15 cellular contexts compared by ENCODE assay signal in the genomic region with DNA sequence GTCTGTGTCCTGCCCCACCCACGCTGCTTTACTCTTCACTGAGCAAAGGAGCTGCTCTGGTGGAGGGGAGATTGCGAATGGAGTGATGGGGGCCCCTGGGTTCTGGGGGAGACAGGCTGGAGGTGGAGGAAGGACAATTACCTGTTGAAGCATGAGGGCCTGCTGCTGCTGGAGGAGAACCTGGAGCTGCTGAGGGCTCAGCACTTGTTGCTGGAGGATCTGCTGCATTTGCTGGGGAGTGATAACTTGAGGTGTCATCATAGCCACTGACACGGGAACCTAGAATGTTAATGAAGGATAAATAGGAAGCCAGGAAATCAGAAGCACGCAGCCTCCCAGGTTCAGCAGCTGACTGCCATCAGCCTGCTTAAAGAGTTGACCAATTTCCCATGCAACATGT.
DNase-seq lines count a peak whose midpoint lies in the region; ATAC-seq, FAIRE-seq and TF ChIP-seq lines count a peak whose summit lies in the region.
"Had no signal": no experiment of that assay in that cellular context is flagged by ENCODE, and none has a peak within 500 bp of the region (broad histone marks: within the 10 kb centered on the region; RNA-seq: fewer than 3 reads in every experiment).

No MANE protein-coding gene starts in this region.

- H2BK12ac ChIP-seq in H1 (ENCODE audit: low read depth, low read length): no peak overlapping the region; the same call in 1 of the 2 replicates

- no peak overlapping the region for H2AFZ ChIP-seq in H1 (ENCODE audit: low read length)

- no peak overlapping the region for H4K8ac ChIP-seq in H1 (ENCODE audit: extremely low read depth, insufficient read depth, low read length)

- H3K79me1 ChIP-seq in H1 (ENCODE audit: low read depth, low read length): no peaks in the 10 kb centered on the region; the same call in 1 of the 2 replicates

- H3K36me3 ChIP-seq in HEK293 (ENCODE audit: control insufficient read depth in 2 of 2, insufficient read depth in 1 of 2, low read length in 2 of 2): peaks cover 0 to 5% of the 10 kb centered on the region in 2 experiments; a peak in 1 of 3 replicates
- 0 out of 8 replicates have a peak, but pooled peaks cover 0 to 3% (median 0%) of the 10 kb centered on the region in 4 experiments for H3K36me3 ChIP-seq in H1 (ENCODE audit: control insufficient read depth in 2 of 4, insufficient read depth in 4 of 4, low read length in 3 of 4)
- no peaks in the 10 kb centered on the region for H3K36me3 ChIP-seq in prostate gland

- peak overlapping the region; percentile 75; the same call in 1 of the 2 replicates for H2AK5ac ChIP-seq in H1 (ENCODE audit: low read depth, low read length)

- H3K79me2 ChIP-seq in H1 (ENCODE audit: control insufficient read depth in 1 of 2, insufficient read depth in 2 of 2, low read length in 2 of 2): peaks cover 0 to 24% of the 10 kb centered on the region in 2 experiments; a peak in 1 of 4 replicates

- no peaks in the 10 kb centered on the region for H3K23me2 ChIP-seq in H1 (ENCODE audit: low read depth, low read length)

- no peaks in the 10 kb centered on the region for H3K9me3 Mint-ChIP-seq in activated CD8-positive, alpha-beta T cell treated with anti-CD3 and anti-CD28 coated beads, Interleukin-2, amount 10 ng/mL, durations not matched to agents 7 days and 5 days (ENCODE audit: insufficient read depth)
- no peaks in the 10 kb centered on the region for H3K9me3 Mint-ChIP-seq in activated CD8-positive, alpha-beta T cell treated with anti-CD3 and anti-CD28 coated beads for 36 hours
- H3K9me3 Mint-ChIP-seq: effector memory CD8-positive, alpha-beta T cell; H9 had no signal

- peaks cover 98% of the 10 kb centered on the region for H3K4me1 Mint-ChIP-seq in activated CD8-positive, alpha-beta T cell treated with anti-CD3 and anti-CD28 coated beads, Interleukin-2, amount 10 ng/mL, durations not matched to agents 7 days and 5 days (ENCODE audit: low read depth)
- H3K4me1 Mint-ChIP-seq in activated CD8-positive, alpha-beta T cell treated with anti-CD3 and anti-CD28 coated beads for 36 hours (ENCODE audit: low read depth): peaks cover 96% of the 10 kb centered on the region

- no peak for DNase-seq in activated CD8-positive, alpha-beta T cell treated with anti-CD3 and anti-CD28 coated beads, Interleukin-2, amount 10 ng/mL, durations not matched to agents 7 days and 5 days
- no peak for DNase-seq in activated CD8-positive, alpha-beta T cell treated with anti-CD3 and anti-CD28 coated beads for 36 hours
- DNase-seq in H1 (ENCODE audit: low read depth in 1 of 2, low spot score in 2 of 2): no peak
- no peak for DNase-seq in prostate gland (ENCODE audit: low spot score)
- no peak for DNase-seq in midbrain (lab: John Stamatoyannopoulos, UW)
- DNase-seq: effector memory CD8-positive, alpha-beta T cell; H9; NCI-H1436 treated with DMSO at 0.1 percent for 48 hours; right lobe of liver; SIG-M5; trophoblast cell had no signal

- TF ChIP-seq POLR2A in H1 (IDR thresholded peaks at IDR 0.05; ENCODE audit: control extremely low read depth in 1 of 2, low read depth in 2 of 2, low read length in 2 of 2) (no peak), prostate gland (IDR thresholded peaks at IDR 0.05) (no peak)

- no peak overlapping the region for H3K4ac ChIP-seq in H1 (replicated peaks; ENCODE audit: insufficient read length, low read depth, low read length)

- no peak overlapping the region for H2BK120ac ChIP-seq in H1 (replicated peaks; ENCODE audit: low read depth, low read length)

- H3K18ac ChIP-seq in H1 (ENCODE audit: extremely low read depth, low read length): peak overlapping the region; percentile 9; the same call in 1 of the 2 replicates

- H3K9me3 ChIP-seq in HEK293 (ENCODE audit: control insufficient read depth, insufficient read depth, low read depth, low read length) (no peaks in the 10 kb centered on the region), H1 (ENCODE audit: insufficient read depth in 2 of 2, low read depth in 1 of 2, low read length in 1 of 2) (no peaks in the 10 kb centered on the region), prostate gland (no peaks in the 10 kb centered on the region)
- H3K9me3 ChIP-seq: A549, right lobe of liver had no signal

- H2BK5ac ChIP-seq in H1 (ENCODE audit: low read depth, low read length): no peak overlapping the region

- H3K27me3 ChIP-seq in H1 (replicated peaks in 1 of 4; ENCODE audit: control insufficient read depth in 3 of 4, extremely low read depth in 1 of 4, insufficient read depth in 3 of 4, low read length in 3 of 4): no peaks in the 10 kb centered on the region
- H3K27me3 ChIP-seq in prostate gland (replicated peaks; ENCODE audit: insufficient read depth): no peaks in the 10 kb centered on the region
- H3K27me3 ChIP-seq: right lobe of liver had no signal

- no peak for ATAC-seq in activated CD8-positive, alpha-beta T cell treated with anti-CD3 and anti-CD28 coated beads, Interleukin-2, amount 10 ng/mL, durations not matched to agents 7 days and 5 days
- no peak for ATAC-seq in activated CD8-positive, alpha-beta T cell treated with anti-CD3 and anti-CD28 coated beads for 36 hours
- ATAC-seq in HG03457 (IDR thresholded peaks at IDR 0.05; ENCODE audit: unreplicated experiment): no peak
- ATAC-seq in HG02885 (IDR thresholded peaks at IDR 0.05; ENCODE audit: poor library complexity, unreplicated experiment): no peak
- ATAC-seq: A549; effector memory CD8-positive, alpha-beta T cell had no signal

- H3K36me3 Mint-ChIP-seq in activated CD8-positive, alpha-beta T cell treated with anti-CD3 and anti-CD28 coated beads, Interleukin-2, amount 10 ng/mL, durations not matched to agents 7 days and 5 days (ENCODE audit: low read depth): peaks cover 72% of the 10 kb centered on the region
- peaks cover 73% of the 10 kb centered on the region for H3K36me3 Mint-ChIP-seq in activated CD8-positive, alpha-beta T cell treated with anti-CD3 and anti-CD28 coated beads for 36 hours (ENCODE audit: low read depth)

- TF ChIP-seq RAD21 in H1 (IDR thresholded peaks at IDR 0.05 in 1 of 2, conservative IDR thresholded peaks at IDR 0.05 in 1 of 2; ENCODE audit: low read depth in 2 of 2, low read length in 2 of 2): no peak

- H3K9ac ChIP-seq in H1 (replicated peaks in 1 of 4; ENCODE audit: extremely low read depth in 1 of 4, low read depth in 3 of 4, low read length in 3 of 4): peak overlapping the region in 1 of 4 experiments; percentile 8; a peak in 1 of 7 replicates

- peak overlapping the region; percentile 59 for H3K27ac Mint-ChIP-seq in activated CD8-positive, alpha-beta T cell treated with anti-CD3 and anti-CD28 coated beads, Interleukin-2, amount 10 ng/mL, durations not matched to agents 7 days and 5 days
- no peak overlapping the region for H3K27ac Mint-ChIP-seq in activated CD8-positive, alpha-beta T cell treated with anti-CD3 and anti-CD28 coated beads for 36 hours

- no peak overlapping the region for H3K23ac ChIP-seq in H1 (ENCODE audit: insufficient read length)

- no peak overlapping the region for H3K14ac ChIP-seq in H1 (ENCODE audit: insufficient read length)

- POLR2A ChIA-PET in activated CD8-positive, alpha-beta T cell treated with anti-CD3 and anti-CD28 coated beads, Interleukin-2, amount 10 ng/mL, durations not matched to agents 7 days and 5 days (lab: Charles Lee): interaction anchor here (0.9 kb wide), 1 partner anchor 10 kb away, joined by 3 read pairs; no protein-coding TSS in a partner anchor
- POLR2A ChIA-PET in activated CD8-positive, alpha-beta T cell treated with anti-CD3 and anti-CD28 coated beads for 36 hours (lab: Charles Lee): interaction anchor here (1.3 to 3.6 kb wide), 4 partner anchors 9 to 531 kb away, joined by 3 to 39 read pairs (median 3); no protein-coding TSS in a partner anchor
- POLR2A ChIA-PET in HEK293 (lab: Yijun Ruan, JAX) (no interaction called here), H1 (lab: Charles Lee; ENCODE audit: partially characterized antibody) (interaction anchor here (1.7 kb wide), 1 partner anchor 10 kb away, joined by 5 read pairs; no protein-coding TSS in a partner anchor)

- no peak for TF ChIP-seq EP300 in H1 (IDR thresholded peaks at IDR 0.05; ENCODE audit: borderline replicate concordance in 1 of 2, low read depth in 2 of 2, low read length in 2 of 2)

- no peak overlapping the region for H2BK20ac ChIP-seq in H1 (ENCODE audit: low read length)

- H4K5ac ChIP-seq in H1 (ENCODE audit: insufficient read length, low read depth, low read length): no peak overlapping the region

- peaks cover 34% of the 10 kb centered on the region for H3K4me1 ChIP-seq in HEK293 (ENCODE audit: control insufficient read depth, insufficient read depth, low read length)
- H3K4me1 ChIP-seq in H1 (replicated peaks in 1 of 4; ENCODE audit: control insufficient read depth in 3 of 4, insufficient read depth in 4 of 4, low read length in 3 of 4): peaks cover 12 to 56% (median 43%) of the 10 kb centered on the region in 4 experiments
- peaks cover 40% of the 10 kb centered on the region for H3K4me1 ChIP-seq in prostate gland (replicated peaks)

- H4K20me1 ChIP-seq in H1 (replicated peaks in 1 of 2; ENCODE audit: control insufficient read depth in 1 of 2, insufficient read depth in 2 of 2, low read length in 2 of 2): peaks cover 0 to 2% of the 10 kb centered on the region in 2 experiments

- CTCF ChIA-PET in activated CD8-positive, alpha-beta T cell treated with anti-CD3 and anti-CD28 coated beads, Interleukin-2, amount 10 ng/mL, durations not matched to agents 7 days and 5 days (lab: Charles Lee): interaction anchor here (2.1 to 6.5 kb wide), 2 partner anchors 9 to 47 kb away, joined by 5 to 53 read pairs; no protein-coding TSS in a partner anchor
- CTCF ChIA-PET in activated CD8-positive, alpha-beta T cell treated with anti-CD3 and anti-CD28 coated beads for 36 hours (lab: Charles Lee): no interaction called here
- CTCF ChIA-PET in HEK293 (lab: Yijun Ruan, JAX) (interaction anchor here (0.5 kb wide), 1 partner anchor 14 kb away, joined by 3 read pairs; no protein-coding TSS in a partner anchor), H1 (lab: Charles Lee; ENCODE audit: partially characterized antibody) (interaction anchor here (2.1 kb wide), 1 partner anchor 30 kb away, joined by 6 read pairs; no protein-coding TSS in a partner anchor)

- H3K27ac ChIP-seq in HEK293 (ENCODE audit: extremely low read depth, low read depth, low read length) (no peak overlapping the region), H1 (ENCODE audit: low read depth, low read length) (no peak overlapping the region), prostate gland (peak overlapping the region; percentile 81 to 96)
- H3K27ac ChIP-seq: A549, right lobe of liver had no signal

- H3K56ac ChIP-seq in H1 (replicated peaks; ENCODE audit: insufficient read length, low read depth, low read length): no peak overlapping the region

- H4K91ac ChIP-seq in H1 (replicated peaks; ENCODE audit: insufficient read length, low read length): no peak overlapping the region

- no peak overlapping the region for H3K4me3 Mint-ChIP-seq in activated CD8-positive, alpha-beta T cell treated with anti-CD3 and anti-CD28 coated beads, Interleukin-2, amount 10 ng/mL, durations not matched to agents 7 days and 5 days
- no peak overlapping the region for H3K4me3 Mint-ChIP-seq in activated CD8-positive, alpha-beta T cell treated with anti-CD3 and anti-CD28 coated beads for 36 hours
- H3K4me3 Mint-ChIP-seq: effector memory CD8-positive, alpha-beta T cell; H9 had no signal

- no peak overlapping the region for H3K4me2 ChIP-seq in H1 (ENCODE audit: insufficient read depth in 1 of 2, low read depth in 2 of 2, low read length in 2 of 2)
- H3K4me2 ChIP-seq: A549 had no signal

- WGBS in H1 (ENCODE audit: extremely low coverage in 1 of 2, insufficient coverage in 1 of 2, insufficient read length in 1 of 2, insufficient replicate concordance in 2 of 2, low coverage in 1 of 2, low lambda C conversion rate in 2 of 2, missing lambda C conversion rate in 1 of 2), 2 experiments: 85% methylated on average over 4 of the region's 4 CpGs; no CpG with 5 or more reads in 1 of the 2 experiments
- WGBS in prostate gland: 94% methylated on average over 4 of the region's 4 CpGs

- no peak overlapping the region; the same call in 1 of the 2 replicates for H2BK15ac ChIP-seq in H1 (ENCODE audit: low read length)

- intact Hi-C loops in activated CD8-positive, alpha-beta T cell treated with anti-CD3 and anti-CD28 coated beads for 36 hours (cut with micrococcal nuclease): no loop called here
- intact Hi-C loops in prostate gland (cut with DNase I): no loop called here

- no peak for TF ChIP-seq CTCF in activated CD8-positive, alpha-beta T cell treated with anti-CD3 and anti-CD28 coated beads for 36 hours (IDR thresholded peaks at IDR 0.05)
- TF ChIP-seq CTCF in HEK293 (tag by site-specific recombination; IDR thresholded peaks at IDR 0.05): no peak
- TF ChIP-seq CTCF in H1 (IDR thresholded peaks at IDR 0.05; ENCODE audit: control extremely low read depth in 1 of 3, insufficient read depth in 1 of 3, low read depth in 1 of 3, low read length in 3 of 3): no peak
- TF ChIP-seq CTCF in prostate gland (IDR thresholded peaks at IDR 0.05): no peak

- no peak overlapping the region for H3K4me3 ChIP-seq in HEK293 (ENCODE audit: low read depth, low read length)
- no peak overlapping the region for H3K4me3 ChIP-seq in H1 (ENCODE audit: extremely low read depth in 1 of 4, insufficient read depth in 2 of 4, low read depth in 3 of 4, low read length in 4 of 4)
- H3K4me3 ChIP-seq in prostate gland: no peak overlapping the region
- H3K4me3 ChIP-seq: A549, right lobe of liver had no signal

- FAIRE-seq in H1 (lab: Jason Lieb, UNC): no peak
- FAIRE-seq: A549 had no signal

- no peaks in the 10 kb centered on the region for H3K27me3 Mint-ChIP-seq in activated CD8-positive, alpha-beta T cell treated with anti-CD3 and anti-CD28 coated beads, Interleukin-2, amount 10 ng/mL, durations not matched to agents 7 days and 5 days (ENCODE audit: low read depth)
- no peaks in the 10 kb centered on the region for H3K27me3 Mint-ChIP-seq in activated CD8-positive, alpha-beta T cell treated with anti-CD3 and anti-CD28 coated beads for 36 hours
- H3K27me3 Mint-ChIP-seq: effector memory CD8-positive, alpha-beta T cell had no signal

Comparison
In these comparisons a context has a peak if more than half of its experiments do, and no peak if none do; other contexts are left out.
1. H3K27ac ChIP-seq: peak in prostate gland (2 of 2); none in HEK293 (single experiment) and H1 (single experiment).